In genomic region chr4:112284166-112284565, GRCh38 we compare ENCODE assay signal across 1 cellular context.
TF ChIP-seq lines count a peak whose summit lies in the region.

No MANE protein-coding gene starts in this region.

TF ChIP-seq in HepG2, 621 proteins besides CTCF, POLR2A, EP300 and RAD21:
- TF ChIP-seq ZNF816 (CRISPR knock-in tag; IDR thresholded peaks at IDR 0.05; ENCODE audit: borderline replicate concordance) (no peak), SKI (IDR thresholded peaks at IDR 0.05; ENCODE audit: partially characterized antibody) (no peak), ZNF720 (CRISPR knock-in tag; IDR thresholded peaks at IDR 0.05) (no peak), DZIP1 (CRISPR knock-in tag; IDR thresholded peaks at IDR 0.05) (no peak), HNRNPK (IDR thresholded peaks at IDR 0.05; ENCODE audit: low read depth, low read length, poor library complexity, severe bottlenecking) (peak; percentile 46), ZNF790 (CRISPR knock-in tag; IDR thresholded peaks at IDR 0.05; ENCODE audit: borderline replicate concordance) (no peak), ZNF646 (CRISPR knock-in tag; IDR thresholded peaks at IDR 0.05) (peak; percentile 47; the same call in 1 of the 2 replicates)
